ENCODE assay signal across 8 cellular contexts in the genomic region with DNA sequence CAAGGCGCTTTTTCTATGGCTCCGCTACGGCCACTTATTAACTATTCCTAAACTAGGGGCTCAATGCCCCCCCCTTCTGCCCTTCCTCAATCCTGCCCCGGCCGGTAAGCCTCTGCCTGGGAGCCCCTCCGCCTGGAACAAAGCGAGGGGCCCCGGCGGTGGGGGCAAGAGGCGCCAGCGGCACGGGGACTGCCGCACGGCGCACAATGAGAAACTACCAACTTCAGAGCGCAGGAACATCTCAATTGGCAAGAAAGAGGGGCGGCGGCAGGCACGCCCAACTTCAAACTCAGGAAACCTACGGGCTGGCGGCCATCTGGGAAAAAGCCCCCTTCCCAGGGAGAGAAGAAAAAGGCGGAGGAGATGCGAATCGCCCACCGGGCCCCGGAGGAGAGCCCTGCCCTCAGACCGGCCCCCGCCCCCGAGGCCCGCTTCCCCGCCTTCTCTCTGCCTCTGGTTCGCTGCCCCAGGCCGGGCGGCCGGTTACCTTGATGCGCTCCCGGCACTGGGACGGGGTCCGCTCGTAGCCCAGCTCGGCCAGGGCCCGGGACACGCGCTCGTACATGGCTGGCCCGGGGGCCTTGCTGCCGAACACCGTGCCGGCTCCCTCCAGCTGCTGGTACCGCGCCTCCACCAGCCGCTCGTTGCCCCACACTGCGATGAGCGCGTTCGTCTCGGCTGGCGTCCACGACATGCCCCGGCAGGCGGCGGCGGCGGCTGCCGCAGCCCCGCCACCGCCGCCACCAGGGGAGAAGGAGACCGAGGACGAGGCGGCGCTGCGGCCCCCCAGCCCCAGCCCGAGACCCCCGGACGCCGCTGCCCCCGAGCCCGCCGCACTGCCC. TPM values are rescaled to one million over a fixed set of nuclear protein-coding genes. Genes with fewer than 3 reads are reported as not detected.
A peak's percentile ranks its signal among the peaks of the same experiment; 100 is the strongest.
DNase-seq lines count a peak whose midpoint lies in the region; ATAC-seq and TF ChIP-seq lines count a peak whose summit lies in the region.

No MANE protein-coding gene starts in this region.

- H3K4me1 ChIP-seq in esophagus squamous epithelium (peaks cover 13 to 45% (median 20%) of the 10 kb centered on the region in 3 donors), thoracic aorta (ENCODE audit: control insufficient read depth in 1 of 2, low read depth in 2 of 2) (peaks cover 17 to 37% of the 10 kb centered on the region in 2 donors)

- TF ChIP-seq CTCF in esophagus squamous epithelium (IDR thresholded peaks at IDR 0.05) (no peak), thoracic aorta (IDR thresholded peaks at IDR 0.05) (no peak)

- H3K36me3 ChIP-seq in esophagus squamous epithelium (no peaks in the 10 kb centered on the region), thoracic aorta (no peaks in the 10 kb centered on the region)

- H3K9me3 Mint-ChIP-seq in activated T-cell treated with anti-CD3 and anti-CD28 coated beads, Interleukin-2, amount 50 U/mL, for 4 hours: no peaks in the 10 kb centered on the region
- no peaks in the 10 kb centered on the region for H3K9me3 Mint-ChIP-seq in natural killer cell treated with Interleukin-12 subunit alpha and Interleukin-12 subunit beta and Interleukin-15 and Interleukin-18, amount 100 ng/mL, for 72 hours

- H3K27ac ChIP-seq in esophagus squamous epithelium: peak overlapping the region; percentile 95 to 99 (median 98)
- peak overlapping the region; percentile 99 to 100 for H3K27ac ChIP-seq in thoracic aorta

- 0% methylated on average over 3 to 13 of the region's 81 CpGs for WGBS in esophagus squamous epithelium, 2 donors

- intact Hi-C loops in esophagus squamous epithelium (cut with DNase I): no loop called here

- H3K36me3 Mint-ChIP-seq in activated T-cell treated with anti-CD3 and anti-CD28 coated beads, Interleukin-2, amount 50 U/mL, for 4 hours (ENCODE audit: insufficient read depth): no peaks in the 10 kb centered on the region
- no peaks in the 10 kb centered on the region for H3K36me3 Mint-ChIP-seq in natural killer cell treated with Interleukin-12 subunit alpha and Interleukin-12 subunit beta and Interleukin-15 and Interleukin-18, amount 100 ng/mL, for 72 hours

- H3K4me3 ChIP-seq in esophagus squamous epithelium: peak overlapping the region; percentile 88 to 99 (median 94)
- peak overlapping the region; percentile 100 for H3K4me3 ChIP-seq in thoracic aorta

- DNase-seq in DMS53 (lab: John Stamatoyannopoulos, UW) (peak; percentile 61), DMS53 treated with DMSO at 0.1 percent for 48 hours (lab: John Stamatoyannopoulos, UW; ENCODE audit: unreplicated experiment) (no peak), NCI-H69 (lab: John Stamatoyannopoulos, UW) (peak; percentile 53), esophagus squamous epithelium (lab: John Stamatoyannopoulos, UW) (no peak), thoracic aorta (ENCODE audit: low spot score) (no peak)
- peak; percentile 28 for DNase-seq in activated T-cell treated with anti-CD3 and anti-CD28 coated beads, Interleukin-2, amount 50 U/mL, for 4 hours
- DNase-seq in natural killer cell treated with Interleukin-12 subunit alpha and Interleukin-12 subunit beta and Interleukin-15 and Interleukin-18, amount 100 ng/mL, for 72 hours (ENCODE audit: low spot score): no peak

- peak overlapping the region; percentile 91 for H3K4me3 Mint-ChIP-seq in activated T-cell treated with anti-CD3 and anti-CD28 coated beads, Interleukin-2, amount 50 U/mL, for 4 hours
- peak overlapping the region; percentile 93 for H3K4me3 Mint-ChIP-seq in natural killer cell treated with Interleukin-12 subunit alpha and Interleukin-12 subunit beta and Interleukin-15 and Interleukin-18, amount 100 ng/mL, for 72 hours

- peaks cover 31% of the 10 kb centered on the region for H3K4me1 Mint-ChIP-seq in activated T-cell treated with anti-CD3 and anti-CD28 coated beads, Interleukin-2, amount 50 U/mL, for 4 hours (ENCODE audit: low read depth)
- H3K4me1 Mint-ChIP-seq in natural killer cell treated with Interleukin-12 subunit alpha and Interleukin-12 subunit beta and Interleukin-15 and Interleukin-18, amount 100 ng/mL, for 72 hours (ENCODE audit: low read depth in 2 of 2): peaks cover 17 to 23% of the 10 kb centered on the region in 2 donors

- peak overlapping the region; percentile 76 to 91 for H3K27ac Mint-ChIP-seq in natural killer cell treated with Interleukin-12 subunit alpha and Interleukin-12 subunit beta and Interleukin-15 and Interleukin-18, amount 100 ng/mL, for 72 hours

- ATAC-seq in HG02623 (IDR thresholded peaks at IDR 0.05; ENCODE audit: unreplicated experiment) (peak; percentile 34), thoracic aorta (ENCODE audit: insufficient number of reproducible peaks, low FRiP score, low read depth) (no peak)
- ATAC-seq in activated T-cell treated with anti-CD3 and anti-CD28 coated beads, Interleukin-2, amount 50 U/mL, for 4 hours: peak; percentile 61 to 63
- ATAC-seq in natural killer cell treated with Interleukin-12 subunit alpha and Interleukin-12 subunit beta and Interleukin-15 and Interleukin-18, amount 100 ng/mL, for 72 hours: peak; percentile 64 to 69

- H3K27me3 ChIP-seq in esophagus squamous epithelium (no peaks in the 10 kb centered on the region), thoracic aorta (replicated peaks; ENCODE audit: insufficient read depth) (no peaks in the 10 kb centered on the region)

- no peak for TF ChIP-seq POLR2A in esophagus squamous epithelium (IDR thresholded peaks at IDR 0.05)

- H3K27me3 Mint-ChIP-seq in activated T-cell treated with anti-CD3 and anti-CD28 coated beads, Interleukin-2, amount 50 U/mL, for 4 hours (ENCODE audit: low read depth): no peaks in the 10 kb centered on the region
- no peaks in the 10 kb centered on the region for H3K27me3 Mint-ChIP-seq in natural killer cell treated with Interleukin-12 subunit alpha and Interleukin-12 subunit beta and Interleukin-15 and Interleukin-18, amount 100 ng/mL, for 72 hours

- no peaks in the 10 kb centered on the region for H3K9me3 ChIP-seq in esophagus squamous epithelium
- H3K9me3 ChIP-seq in thoracic aorta: no peaks in the 10 kb centered on the region

RNA-seq across cellular contexts. Expression of gene MSANTD2, which starts 0.6 kb away (rescaled TPM):
- total RNA-seq in activated T-cell treated with anti-CD3 and anti-CD28 coated beads, Interleukin-2, amount 50 U/mL, for 4 hours: 10 to 100 TPM in 1 of 3 donors, 1 to 10 TPM in 2; 9.0 to 10.2 (median 9.2) TPM
- total RNA-seq in esophagus squamous epithelium (10 to 100 TPM in 1 of 4 donors, 1 to 10 TPM in 3; 5.2 to 16.4 (median 6.7) TPM), thoracic aorta (10 to 100 TPM; 16.4 to 29.4 TPM)
- 10 to 100 TPM; 10.5 to 20.4 TPM for total RNA-seq in natural killer cell treated with Interleukin-12 subunit alpha and Interleukin-12 subunit beta and Interleukin-15 and Interleukin-18, amount 100 ng/mL, for 72 hours

RNA-seq across cellular contexts. Expression of gene ESAM, which starts 37.5 kb away (rescaled TPM):
- under 1 TPM; 0.40 to 0.66 (median 0.65) TPM for total RNA-seq in activated T-cell treated with anti-CD3 and anti-CD28 coated beads, Interleukin-2, amount 50 U/mL, for 4 hours
- 10 to 100 TPM in 2 of 4 donors, 1 to 10 TPM in 2; 5.6 to 23.1 (median 9.7) TPM for total RNA-seq in esophagus squamous epithelium
- total RNA-seq in natural killer cell treated with Interleukin-12 subunit alpha and Interleukin-12 subunit beta and Interleukin-15 and Interleukin-18, amount 100 ng/mL, for 72 hours: 1 to 10 TPM in 1 of 2 donors, under 1 TPM in 1; 0.17 to 1.4 TPM
- total RNA-seq in thoracic aorta: 100 to 1,000 TPM in 1 of 2 donors, 10 to 100 TPM in 1; 54.2 to 116 TPM

RNA-seq across cellular contexts. Expression of gene VSIG2, which starts 47.5 kb away (rescaled TPM):
- not detected for total RNA-seq in activated T-cell treated with anti-CD3 and anti-CD28 coated beads, Interleukin-2, amount 50 U/mL, for 4 hours
- 10 to 100 TPM in 1 of 4 donors, 1 to 10 TPM in 3; 5.1 to 10.2 (median 7.6) TPM for total RNA-seq in esophagus squamous epithelium
- not detected for total RNA-seq in natural killer cell treated with Interleukin-12 subunit alpha and Interleukin-12 subunit beta and Interleukin-15 and Interleukin-18, amount 100 ng/mL, for 72 hours
- 1 to 10 TPM; 1.2 to 2.7 TPM for total RNA-seq in thoracic aorta

RNA-seq across cellular contexts. Expression of gene NRGN, which starts 59.9 kb away (rescaled TPM):
- 1 to 10 TPM; 1.2 to 2.4 (median 1.6) TPM for total RNA-seq in activated T-cell treated with anti-CD3 and anti-CD28 coated beads, Interleukin-2, amount 50 U/mL, for 4 hours
- total RNA-seq in esophagus squamous epithelium (1 to 10 TPM in 3 of 4 donors, under 1 TPM in 1; 0.83 to 5.0 (median 1.5) TPM), thoracic aorta (10 to 100 TPM in 1 of 2 donors, 1 to 10 TPM in 1; 7.3 to 17.5 TPM)
- total RNA-seq in natural killer cell treated with Interleukin-12 subunit alpha and Interleukin-12 subunit beta and Interleukin-15 and Interleukin-18, amount 100 ng/mL, for 72 hours: 1 to 10 TPM in 1 of 2 donors, under 1 TPM in 1; 0.57 to 5.4 TPM

Comparison
In these comparisons a context has a peak if more than half of its experiments do, and no peak if none do; other contexts are left out.
1. DNase-seq: peak in DMS53 (single experiment), NCI-H69 (single experiment) and activated T-cell treated with anti-CD3 and anti-CD28 coated beads, Interleukin-2, amount 50 U/mL, for 4 hours (single experiment); none in DMS53 treated with DMSO at 0.1 percent for 48 hours (single experiment), esophagus squamous epithelium (single experiment), natural killer cell treated with Interleukin-12 subunit alpha and Interleukin-12 subunit beta and Interleukin-15 and Interleukin-18, amount 100 ng/mL, for 72 hours (single experiment) and thoracic aorta (single experiment).